37 cellular contexts compared by ENCODE assay signal in genomic region chr6:134891633-134892032, GRCh38. TPM values are rescaled to one million over a fixed set of nuclear protein-coding genes. Genes with fewer than 3 reads are reported as not detected.
"Had no signal": no experiment of that assay in that cellular context is flagged by ENCODE, and none has a peak within 500 bp of the region (broad histone marks: within the 10 kb centered on the region; RNA-seq: fewer than 3 reads in every experiment).

No MANE protein-coding gene starts in this region.

- H3K4me2 ChIP-seq: KMS-11 had no signal

- H3K27ac ChIP-seq: KMS-11 had no signal

- DNase-seq: Karpas-422, Kasumi-1, KG1, MG63, MM.1S, MV-4-11, NCI-H1048, NCI-H1092, NCI-H1092 treated with DMSO at 0.1 percent for 48 hours, NCI-H1105, NCI-H1105 treated with DMSO at 0.1 percent for 48 hours, NCI-H1417, NCI-H1417 treated with DMSO at 0.1 percent for 48 hours, NCI-H1436, NCI-H1436 treated with DMSO at 0.1 percent for 48 hours, NCI-H146, NCI-H1694, NCI-H1694 treated with DMSO at 0.1 percent for 48 hours, NCI-H187, NCI-H187 treated with DMSO at 0.1 percent for 48 hours, NCI-H1930, NCI-H2029, NCI-H2029 treated with DMSO at 0.1 percent for 48 hours, NCI-H2081, NCI-H2081 treated with DMSO at 0.1 percent for 48 hours, NCI-H2107, NCI-H2171, NCI-H2171 treated with DMSO at 0.1 percent for 48 hours, NCI-H2227 treated with DMSO at 0.1 percent for 48 hours, NCI-H226, NCI-H345, NCI-H446, NCI-H446 treated with DMSO at 0.1 percent for 48 hours, NCI-H510A had no signal

- H3K27me3 ChIP-seq: MG63 had no signal

- H3K4me3 ChIP-seq: MG63 had no signal

- H3K36me3 ChIP-seq: MG63 had no signal

- H3K9ac ChIP-seq: KMS-11 had no signal

RNA-seq across cellular contexts. Expression of gene ALDH8A1, which starts 58.3 kb away (rescaled TPM):
- total RNA-seq: M059J, NCI-H460 had no signal
